21 cellular contexts compared by ENCODE assay signal in genomic region chr7:83509255-83510021, GRCh38.
"Had no signal": no experiment of that assay in that cellular context is flagged by ENCODE, and none has a peak within 500 bp of the region (broad histone marks: within the 10 kb centered on the region; RNA-seq: fewer than 3 reads in every experiment).

No MANE protein-coding gene starts in this region.

- FAIRE-seq: endometrium, frontal cortex, islet of Langerhans had no signal

- DNase-seq: cortex of kidney; dorsolateral prefrontal cortex; effector CD8-positive, alpha-beta T cell; heart left ventricle; hypothalamus; kidney glomerular epithelial cell; mammary epithelial cell; mucosa of descending colon; naive thymus-derived CD8-positive, alpha-beta T cell; spleen; stimulated activated CD4-positive, alpha-beta T cell treated with anti-CD3 and anti-CD28 coated beads, Interleukin-2, amount 100 ng/mL, for 24 hours; stimulated activated CD4-positive, alpha-beta T cell treated with anti-CD3 and anti-CD28 coated beads, Interleukin-4, amount 100 ng/mL, for 4 hours; stimulated activated naive B cell treated with anti-CD40 and anti-IgM and Interleukin-4, amounts not matched to agents 10 μg/mL and 1 μg/mL and 100 μg/mL, for 72 hours; stimulated activated naive CD8-positive, alpha-beta T cell treated with anti-CD3 and anti-CD28 coated beads, Interleukin-15, amount 100 ng/mL, for 72 hours; testis had no signal

- ATAC-seq: esophagus mucosa; heart left ventricle; left lobe of liver; mucosa of descending colon; naive thymus-derived CD8-positive, alpha-beta T cell; sciatic nerve; stimulated activated naive B cell treated with anti-CD40 and anti-IgM and Interleukin-4, amounts not matched to agents 10 μg/mL and 1 μg/mL and 100 μg/mL, for 72 hours; stimulated activated naive CD8-positive, alpha-beta T cell treated with anti-CD3 and anti-CD28 coated beads, Interleukin-15, amount 100 ng/mL, for 72 hours had no signal
